In the genomic region with DNA sequence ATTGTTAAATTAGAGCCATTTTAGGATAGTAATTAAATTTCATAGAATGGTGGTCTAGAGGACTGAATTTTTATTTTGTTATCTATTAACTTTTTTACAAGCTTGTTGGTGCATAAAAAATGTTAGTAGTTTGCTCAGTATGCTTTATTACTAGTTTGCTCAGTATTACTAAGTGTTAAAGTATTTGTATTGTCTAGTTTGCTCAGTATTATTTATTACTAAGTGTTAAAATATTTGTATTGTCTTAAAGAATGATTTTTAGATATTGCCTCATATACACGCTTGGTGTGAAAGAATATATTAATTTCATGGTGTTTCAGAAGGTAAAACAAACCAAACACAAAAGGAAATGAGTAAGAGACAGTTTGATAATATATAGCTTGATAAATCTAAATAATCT, we compare ENCODE assay signal across 14 cellular contexts.
DNase-seq lines count a peak whose midpoint lies in the region; ATAC-seq, FAIRE-seq and TF ChIP-seq lines count a peak whose summit lies in the region.
"Had no signal": no experiment of that assay in that cellular context is flagged by ENCODE, and none has a peak within 500 bp of the region (broad histone marks: within the 10 kb centered on the region; RNA-seq: fewer than 3 reads in every experiment).

No MANE protein-coding gene starts in this region.

- peak overlapping the region; percentile 89 for H3K27ac ChIP-seq in endothelial cell of umbilical vein (ENCODE audit: insufficient read depth, low read depth, low read length)
- H3K27ac ChIP-seq in keratinocyte (ENCODE audit: control insufficient read depth, insufficient read depth, low read length): peak overlapping the region; percentile 67
- H3K27ac ChIP-seq: 22Rv1; BLaER1 treated with 17β-estradiol and CSF1 and Interleukin-3, amounts not matched to agents 10 nM and 100 nM had no signal

- no peaks in the 10 kb centered on the region for H3K27me3 ChIP-seq in endothelial cell of umbilical vein (ENCODE audit: control insufficient read depth in 2 of 2, insufficient read depth in 2 of 2, low read length in 2 of 2)
- H3K27me3 ChIP-seq in keratinocyte (ENCODE audit: control insufficient read depth, extremely low read depth, insufficient read depth, low read length): no peaks in the 10 kb centered on the region

- H3K4me3 ChIP-seq in endothelial cell of umbilical vein (replicated peaks in 1 of 3; ENCODE audit: insufficient read depth in 1 of 3, low read depth in 1 of 3, low read length in 3 of 3): no peak overlapping the region
- no peak overlapping the region for H3K4me3 ChIP-seq in keratinocyte (ENCODE audit: control insufficient read depth in 2 of 3, extremely low read depth in 1 of 3, insufficient read depth in 2 of 3, low read depth in 1 of 3, low read length in 3 of 3)
- H3K4me3 ChIP-seq: BLaER1 treated with 17β-estradiol and CSF1 and Interleukin-3, amounts not matched to agents 10 nM and 100 nM had no signal

- FAIRE-seq in endothelial cell of umbilical vein (lab: Jason Lieb, UNC) (no peak), keratinocyte (lab: Jason Lieb, UNC) (no peak)
- FAIRE-seq: H54 had no signal

- H3K4me1 ChIP-seq in endothelial cell of umbilical vein (ENCODE audit: control insufficient read depth, extremely low read depth, insufficient read depth, low read length): peaks cover 28% of the 10 kb centered on the region
- H3K4me1 ChIP-seq in keratinocyte (ENCODE audit: control insufficient read depth, extremely low read depth, insufficient read depth, low read length): peaks cover 4% of the 10 kb centered on the region
- H3K4me1 ChIP-seq: BLaER1 treated with 17β-estradiol and CSF1 and Interleukin-3, amounts not matched to agents 10 nM and 100 nM had no signal

- no peak overlapping the region for H2AFZ ChIP-seq in endothelial cell of umbilical vein (ENCODE audit: low read depth, low read length)
- H2AFZ ChIP-seq in keratinocyte (ENCODE audit: control insufficient read depth, low read length): no peak overlapping the region

- CTCF ChIA-PET in endothelial cell of umbilical vein (lab: Charles Lee): interaction anchor here (0.7 to 1.9 kb wide), 4 partner anchors 12 to 346 kb away, joined by 3 to 11 read pairs (median 4); no protein-coding TSS in a partner anchor

- DNase-seq in DMS53 (lab: John Stamatoyannopoulos, UW) (peak; percentile 6), DMS53 treated with DMSO at 0.1 percent for 48 hours (lab: John Stamatoyannopoulos, UW; ENCODE audit: unreplicated experiment) (no peak), endothelial cell of umbilical vein (ENCODE audit: low read depth, low spot score) (peak; percentile 50), keratinocyte (ENCODE audit: low read depth, low spot score) (no peak), DMS114 treated with DMSO at 0.1 percent for 48 hours (lab: John Stamatoyannopoulos, UW; ENCODE audit: unreplicated experiment) (no peak), DMS79 (lab: John Stamatoyannopoulos, UW) (no peak)
- DNase-seq: CD4-positive, CD25-positive, alpha-beta regulatory T cell; DMS153 had no signal

- POLR2A ChIA-PET in endothelial cell of umbilical vein (lab: Charles Lee): interaction anchor here (1.3 kb wide), 1 partner anchor 393 kb away, joined by 3 read pairs; no protein-coding TSS in a partner anchor

- H3K4me2 ChIP-seq in endothelial cell of umbilical vein (ENCODE audit: insufficient read depth, low read length) (peak overlapping the region; percentile 70), keratinocyte (ENCODE audit: control insufficient read depth, extremely low read depth, insufficient read depth, low read depth, low read length) (peak overlapping the region; percentile 5)
- H3K4me2 ChIP-seq: BLaER1 treated with 17β-estradiol and CSF1 and Interleukin-3, amounts not matched to agents 10 nM and 100 nM had no signal

- TF ChIP-seq POLR2A in endothelial cell of umbilical vein (IDR thresholded peaks at IDR 0.05; ENCODE audit: low read depth, low read length): no peak

- intact Hi-C loops in endothelial cell of umbilical vein (cut with micrococcal nuclease): loop anchor here (1.0 to 10.0 kb wide), 4 partner anchors 72 to 1045 kb away; no protein-coding TSS in a partner anchor

- dilution Hi-C loops in endothelial cell of umbilical vein (cut with MboI; ENCODE audit: extremely low pct_ligation_motif_present, low sequenced_read_pairs) (no loop called here), keratinocyte (cut with MboI; ENCODE audit: extremely low pct_ligation_motif_present, low sequenced_read_pairs) (no loop called here)

- ATAC-seq in HG02840 (IDR thresholded peaks at IDR 0.05; ENCODE audit: low FRiP score, unreplicated experiment): no peak
- no peak for ATAC-seq in GM18867 (IDR thresholded peaks at IDR 0.05; ENCODE audit: unreplicated experiment)
- ATAC-seq: HCT116 had no signal

- H3K36me3 ChIP-seq in endothelial cell of umbilical vein (ENCODE audit: control insufficient read depth in 2 of 2, extremely low read depth in 1 of 2, insufficient read depth in 2 of 2, low read length in 2 of 2) (no peaks in the 10 kb centered on the region), keratinocyte (ENCODE audit: control insufficient read depth in 2 of 2, extremely low read depth in 1 of 2, insufficient read depth in 2 of 2, low read length in 2 of 2) (no peaks in the 10 kb centered on the region)
- H3K36me3 ChIP-seq: BLaER1 treated with 17β-estradiol and CSF1 and Interleukin-3, amounts not matched to agents 10 nM and 100 nM had no signal

- no peaks in the 10 kb centered on the region for H3K9me1 ChIP-seq in endothelial cell of umbilical vein (replicated peaks; ENCODE audit: control insufficient read depth, extremely low read depth, insufficient read depth, low read length)
- no peaks in the 10 kb centered on the region for H3K9me1 ChIP-seq in keratinocyte (ENCODE audit: control insufficient read depth, extremely low read depth, insufficient read depth, low read length)

- H3K9ac ChIP-seq in endothelial cell of umbilical vein (replicated peaks; ENCODE audit: extremely low read depth, insufficient read depth, low read length): peak overlapping the region; percentile 71
- H3K9ac ChIP-seq in keratinocyte (ENCODE audit: control insufficient read depth, extremely low read depth, insufficient read depth, low read length): no peak overlapping the region
- H3K9ac ChIP-seq: BLaER1 treated with 17β-estradiol and CSF1 and Interleukin-3, amounts not matched to agents 10 nM and 100 nM had no signal

- H3K79me2 ChIP-seq in endothelial cell of umbilical vein (ENCODE audit: control insufficient read depth, insufficient read depth, low read length) (no peaks in the 10 kb centered on the region), keratinocyte (ENCODE audit: control insufficient read depth, insufficient read depth, low read length) (no peaks in the 10 kb centered on the region)

- BruUV-seq in endothelial cell of umbilical vein (replicated peaks; lab: Mats Ljungman, UMichigan): no TSS peak

- TF ChIP-seq CTCF in endothelial cell of umbilical vein (IDR thresholded peaks at IDR 0.05; ENCODE audit: extremely low read depth in 1 of 2, insufficient read depth in 1 of 2, low read depth in 1 of 2, low read length in 2 of 2) (no peak), keratinocyte (optimal IDR thresholded peaks at IDR 0.05 in 1 of 3, IDR thresholded peaks at IDR 0.05 in 1 of 3, conservative IDR thresholded peaks at IDR 0.05 in 1 of 3; ENCODE audit: extremely low read depth in 1 of 3, insufficient read depth in 2 of 3, low read length in 3 of 3) (no peak)

- H4K20me1 ChIP-seq in endothelial cell of umbilical vein (replicated peaks; ENCODE audit: control insufficient read depth, extremely low read depth, insufficient read depth, low read length) (no peaks in the 10 kb centered on the region), keratinocyte (ENCODE audit: control insufficient read depth, extremely low read depth, insufficient read depth, low read length) (no peaks in the 10 kb centered on the region)
- H4K20me1 ChIP-seq: BLaER1 treated with 17β-estradiol and CSF1 and Interleukin-3, amounts not matched to agents 10 nM and 100 nM had no signal

- no peaks in the 10 kb centered on the region for H3K9me3 ChIP-seq in endothelial cell of umbilical vein (replicated peaks; ENCODE audit: control insufficient read depth, insufficient read depth, low read length)
- H3K9me3 ChIP-seq in keratinocyte (ENCODE audit: control insufficient read depth, low read depth, low read length): no peaks in the 10 kb centered on the region
- H3K9me3 ChIP-seq: BLaER1 treated with 17β-estradiol and CSF1 and Interleukin-3, amounts not matched to agents 10 nM and 100 nM had no signal

TF ChIP-seq in endothelial cell of umbilical vein, 7 proteins besides CTCF, POLR2A, EP300 and RAD21:
- TF ChIP-seq GATA2 (IDR thresholded peaks at IDR 0.05; ENCODE audit: insufficient read depth, insufficient read length, low read depth, low read length) (no peak), JUN (IDR thresholded peaks at IDR 0.05; ENCODE audit: borderline replicate concordance, insufficient read depth, insufficient read length, low read depth) (peak; percentile 58), FOS (IDR thresholded peaks at IDR 0.05; ENCODE audit: borderline replicate concordance, insufficient read depth, low read length) (peak; percentile 22)

Comparison
In these comparisons a context has a peak if more than half of its experiments do, and no peak if none do; other contexts are left out.
1. DNase-seq: peak in DMS53 (single experiment) and endothelial cell of umbilical vein (single experiment); none in DMS53 treated with DMSO at 0.1 percent for 48 hours (single experiment), keratinocyte (single experiment), DMS114 treated with DMSO at 0.1 percent for 48 hours (single experiment) and DMS79 (single experiment).